Comparison of ENCODE assay signal across 8 cellular contexts in genomic region chr5:75510836-75511434, GRCh38. TPM values are rescaled to one million over a fixed set of nuclear protein-coding genes. Genes with fewer than 3 reads are reported as not detected.
A peak's percentile ranks its signal among the peaks of the same experiment; 100 is the strongest.
DNase-seq lines count a peak whose midpoint lies in the region; TF ChIP-seq lines count a peak whose summit lies in the region.

No MANE protein-coding gene starts in this region.

- H2AFZ ChIP-seq in MM.1S (ENCODE audit: low read length), result peak overlapping the region; percentile 93

- peaks cover 91% of the 10 kb centered on the region for H3K79me2 ChIP-seq in MM.1S (ENCODE audit: low read length)

- peaks cover 62% of the 10 kb centered on the region for H3K4me1 Mint-ChIP-seq in activated T-helper 1 cell treated with anti-CD3 and anti-CD28 coated beads, Interleukin-12 subunit alpha, Interleukin-12 subunit beta, Interleukin-2, Interleukin-4 antibody, amounts not matched to agents 30 ng/mL and 10 ng/mL and 1 ng/mL, durations not matched to agents 14 hours and 24 hours and 36 hours (ENCODE audit: low read depth)
- H3K4me1 Mint-ChIP-seq in nephron, result peaks cover 51% of the 10 kb centered on the region

- H3K27ac Mint-ChIP-seq in activated T-helper 1 cell treated with anti-CD3 and anti-CD28 coated beads, Interleukin-12 subunit alpha, Interleukin-12 subunit beta, Interleukin-2, Interleukin-4 antibody, amounts not matched to agents 30 ng/mL and 10 ng/mL and 1 ng/mL, durations not matched to agents 14 hours and 24 hours and 36 hours, result peak overlapping the region; percentile 93
- H3K27ac Mint-ChIP-seq in nephron, result peak overlapping the region; percentile 98 to 99 (median 99)

- in situ Hi-C loops in HAP-1 (cut with MboI; ENCODE audit: low sequenced_read_pairs), result no loop called here

- no peaks in the 10 kb centered on the region for H3K27me3 Mint-ChIP-seq in activated T-helper 1 cell treated with anti-CD3 and anti-CD28 coated beads, Interleukin-12 subunit alpha, Interleukin-12 subunit beta, Interleukin-2, Interleukin-4 antibody, amounts not matched to agents 30 ng/mL and 10 ng/mL and 1 ng/mL, durations not matched to agents 14 hours and 24 hours and 36 hours (ENCODE audit: insufficient read depth)
- H3K27me3 Mint-ChIP-seq in nephron (ENCODE audit: low read depth), result no peaks in the 10 kb centered on the region

- DNase-seq in GM12865 (ENCODE audit: low read depth), result peak; percentile 38
- DNase-seq in HAP-1 (ENCODE audit: low spot score in 2 of 2), result peak in 1 of 2 experiments; percentile 59
- DNase-seq in MM.1S, result peak; percentile 16
- DNase-seq in activated T-helper 1 cell treated with anti-CD3 and anti-CD28 coated beads, Interleukin-12 subunit alpha, Interleukin-12 subunit beta, Interleukin-2, Interleukin-4 antibody, amounts not matched to agents 30 ng/mL and 10 ng/mL and 1 ng/mL, durations not matched to agents 14 hours and 24 hours and 36 hours (ENCODE audit: low spot score), result peak; percentile 18
- peak; percentile 13 for DNase-seq in fibroblast of mammary gland (ENCODE audit: low read depth)
- DNase-seq in SKM-1 (lab: John Stamatoyannopoulos, UW; ENCODE audit: unreplicated experiment), result no peak

- TF ChIP-seq CTCF in GM12865 (IDR thresholded peaks at IDR 0.05; ENCODE audit: insufficient read depth, low read depth, low read length, missing control alignments) (no peak), MM.1S (IDR thresholded peaks at IDR 0.05; ENCODE audit: low read length) (no peak), fibroblast of mammary gland (conservative IDR thresholded peaks at IDR 0.05; ENCODE audit: control insufficient read depth, insufficient read depth, low read depth, low read length) (no peak), nephron (IDR thresholded peaks at IDR 0.05; ENCODE audit: unreplicated experiment in 3 of 3) (no peak)

- H3K36me3 Mint-ChIP-seq in activated T-helper 1 cell treated with anti-CD3 and anti-CD28 coated beads, Interleukin-12 subunit alpha, Interleukin-12 subunit beta, Interleukin-2, Interleukin-4 antibody, amounts not matched to agents 30 ng/mL and 10 ng/mL and 1 ng/mL, durations not matched to agents 14 hours and 24 hours and 36 hours (ENCODE audit: low read depth), result peaks cover 8% of the 10 kb centered on the region
- H3K36me3 Mint-ChIP-seq in nephron (ENCODE audit: low read depth), result peaks cover 18% of the 10 kb centered on the region

- H3K27ac ChIP-seq in MM.1S (ENCODE audit: low read length) (peak overlapping the region; percentile 50; the same call in 1 of the 2 replicates), temporal lobe (ENCODE audit: low read depth, low read length) (peak overlapping the region; percentile 91)

- intact Hi-C loops in activated T-helper 1 cell treated with anti-CD3 and anti-CD28 coated beads, Interleukin-12 subunit alpha, Interleukin-12 subunit beta, Interleukin-2, Interleukin-4 antibody, amounts not matched to agents 30 ng/mL and 10 ng/mL and 1 ng/mL, durations not matched to agents 14 hours and 24 hours and 36 hours (cut with micrococcal nuclease), result loop anchor here (1.0 to 5.0 kb wide), 11 partner anchors 13 to 934 kb away; partner anchors contain the start of genes ANKRD31, GCNT4, GFM2 and IQGAP2

- H3K27me3 ChIP-seq in HAP-1 (ENCODE audit: low read depth) (no peaks in the 10 kb centered on the region), MM.1S (replicated peaks; ENCODE audit: insufficient read depth, low read length) (no peaks in the 10 kb centered on the region)

- no peaks in the 10 kb centered on the region for H3K9me2 ChIP-seq in MM.1S (replicated peaks; ENCODE audit: insufficient read depth, low read length)

- peaks cover 32% of the 10 kb centered on the region for H3K4me1 ChIP-seq in HAP-1
- H3K4me1 ChIP-seq in MM.1S (ENCODE audit: low read length), result peaks cover 25% of the 10 kb centered on the region

- H3K4me2 ChIP-seq in MM.1S (ENCODE audit: low read depth, low read length), result peak overlapping the region; percentile 88

- H4K20me1 ChIP-seq in MM.1S (ENCODE audit: insufficient read depth, low read length), result 0 out of 2 replicates have a peak, but pooled peaks cover 3% of the 10 kb centered on the region

- H3K9ac ChIP-seq in MM.1S (ENCODE audit: low read length), result peak overlapping the region; percentile 80

- no peaks in the 10 kb centered on the region for H3K9me3 ChIP-seq in HAP-1
- no peaks in the 10 kb centered on the region for H3K9me3 ChIP-seq in MM.1S (replicated peaks; ENCODE audit: insufficient read depth, low read length)

- H3K36me3 ChIP-seq in HAP-1 (replicated peaks) (no peaks in the 10 kb centered on the region), MM.1S (replicated peaks; ENCODE audit: insufficient read depth, low read length) (no peaks in the 10 kb centered on the region)

- no peaks in the 10 kb centered on the region for H3K9me3 Mint-ChIP-seq in activated T-helper 1 cell treated with anti-CD3 and anti-CD28 coated beads, Interleukin-12 subunit alpha, Interleukin-12 subunit beta, Interleukin-2, Interleukin-4 antibody, amounts not matched to agents 30 ng/mL and 10 ng/mL and 1 ng/mL, durations not matched to agents 14 hours and 24 hours and 36 hours
- H3K9me3 Mint-ChIP-seq in nephron, result peaks cover 4% of the 10 kb centered on the region

- H3K4me3 Mint-ChIP-seq in activated T-helper 1 cell treated with anti-CD3 and anti-CD28 coated beads, Interleukin-12 subunit alpha, Interleukin-12 subunit beta, Interleukin-2, Interleukin-4 antibody, amounts not matched to agents 30 ng/mL and 10 ng/mL and 1 ng/mL, durations not matched to agents 14 hours and 24 hours and 36 hours, result peak overlapping the region; percentile 99
- H3K4me3 Mint-ChIP-seq in nephron, result peak overlapping the region; percentile 98 to 99 (median 98)

- H3K4me3 ChIP-seq in GM12865 (ENCODE audit: low read depth, low read length) (peak overlapping the region; percentile 95), HAP-1 (peak overlapping the region; percentile 81), MM.1S (ENCODE audit: low read length) (peak overlapping the region; percentile 97), fibroblast of mammary gland (ENCODE audit: control insufficient read depth, low read depth, low read length) (peak overlapping the region; percentile 81)

- no peaks in the 10 kb centered on the region for H3F3A ChIP-seq in MM.1S (ENCODE audit: insufficient read depth, low read length)

RNA-seq across cellular contexts. Expression of gene CERT1, which starts 0.5 kb away (rescaled TPM):
- 41.0 and 43.4 TPM in 2 replicates for total RNA-seq in activated T-helper 1 cell treated with anti-CD3 and anti-CD28 coated beads, Interleukin-12 subunit alpha, Interleukin-12 subunit beta, Interleukin-2, Interleukin-4 antibody, amounts not matched to agents 30 ng/mL and 10 ng/mL and 1 ng/mL, durations not matched to agents 14 hours and 24 hours and 36 hours
- total RNA-seq in temporal lobe, result 46.2 TPM

RNA-seq across cellular contexts. Expression of gene POLK, which starts 0.8 kb away (rescaled TPM):
- total RNA-seq in activated T-helper 1 cell treated with anti-CD3 and anti-CD28 coated beads, Interleukin-12 subunit alpha, Interleukin-12 subunit beta, Interleukin-2, Interleukin-4 antibody, amounts not matched to agents 30 ng/mL and 10 ng/mL and 1 ng/mL, durations not matched to agents 14 hours and 24 hours and 36 hours, result 38.0 and 40.4 TPM in 2 replicates
- 43.3 TPM for total RNA-seq in temporal lobe
